Comparison of ENCODE assay signal across 24 cellular contexts in genomic region chr18:23148382-23148781, GRCh38. TPM values are rescaled to one million over a fixed set of nuclear protein-coding genes. Genes with fewer than 3 reads are reported as not detected.
DNase-seq lines count a peak whose midpoint lies in the region; ATAC-seq and TF ChIP-seq lines count a peak whose summit lies in the region.
"Had no signal": no experiment of that assay in that cellular context is flagged by ENCODE, and none has a peak within 500 bp of the region (broad histone marks: within the 10 kb centered on the region; RNA-seq: fewer than 3 reads in every experiment).

No MANE protein-coding gene starts in this region.

- H3K27me3 Mint-ChIP-seq in endodermal cell (ENCODE audit: insufficient read depth): no peaks in the 10 kb centered on the region
- H3K27me3 Mint-ChIP-seq: CD4-positive, alpha-beta T cell had no signal

- H3K4me1 ChIP-seq in endodermal cell (ENCODE audit: control insufficient read depth, insufficient read depth, low read length): no peaks in the 10 kb centered on the region
- peaks cover 0 to 24% (median 2%) of the 10 kb centered on the region in 4 donors for H3K4me1 ChIP-seq in right lobe of liver
- H3K4me1 ChIP-seq in parathyroid adenoma: peaks cover 39% of the 10 kb centered on the region
- peaks cover 0 to 13% (median 12%) of the 10 kb centered on the region in 4 donors for H3K4me1 ChIP-seq in tibial artery
- H3K4me1 ChIP-seq in neuronal stem cell (ENCODE audit: control insufficient read depth in 2 of 2, insufficient read depth in 1 of 2, low read depth in 1 of 2, low read length in 2 of 2): peaks cover 4 to 6% of the 10 kb centered on the region in 2 donors

- no peak overlapping the region for H2BK15ac ChIP-seq in neuronal stem cell (ENCODE audit: low read length)

- no peak for TF ChIP-seq POLR2A in right lobe of liver (IDR thresholded peaks at IDR 0.05)

- H3K27me3 ChIP-seq in endodermal cell (ENCODE audit: control insufficient read depth, insufficient read depth, low read length, poor library complexity, severe bottlenecking): no peaks in the 10 kb centered on the region
- no peaks in the 10 kb centered on the region for H3K27me3 ChIP-seq in right lobe of liver
- H3K27me3 ChIP-seq in parathyroid adenoma (ENCODE audit: control insufficient read depth, insufficient read depth, low read length): no peaks in the 10 kb centered on the region
- H3K27me3 ChIP-seq in tibial artery: no peaks in the 10 kb centered on the region
- no peaks in the 10 kb centered on the region for H3K27me3 ChIP-seq in neuronal stem cell (ENCODE audit: control insufficient read depth in 3 of 3, insufficient read depth in 3 of 3, low read depth in 1 of 3, low read length in 3 of 3)
- H3K27me3 ChIP-seq: BE2C; BLaER1 treated with 17β-estradiol and CSF1 and Interleukin-3, amounts not matched to agents 10 nM and 100 nM had no signal

- no peak overlapping the region for H3K18ac ChIP-seq in neuronal stem cell (ENCODE audit: low read length)

- H3K14ac ChIP-seq in neuronal stem cell (ENCODE audit: low read length): no peak overlapping the region

- H3K4ac ChIP-seq in neuronal stem cell (ENCODE audit: low read length): no peak overlapping the region

- H3K27ac Mint-ChIP-seq in endodermal cell: peak overlapping the region; percentile 6
- H3K27ac Mint-ChIP-seq: CD14-positive monocyte; CD4-positive, alpha-beta T cell; CD8-positive, alpha-beta memory T cell had no signal

- H3K36me3 ChIP-seq in endodermal cell (ENCODE audit: control insufficient read depth, insufficient read depth, low read length) (no peaks in the 10 kb centered on the region), right lobe of liver (no peaks in the 10 kb centered on the region), parathyroid adenoma (ENCODE audit: control insufficient read depth, insufficient read depth, low read length) (no peaks in the 10 kb centered on the region), tibial artery (no peaks in the 10 kb centered on the region), neuronal stem cell (replicated peaks in 1 of 2; ENCODE audit: control insufficient read depth in 2 of 2, insufficient read depth in 2 of 2, low read length in 2 of 2) (no peaks in the 10 kb centered on the region)
- H3K36me3 ChIP-seq: BE2C had no signal

- H3K4me3 Mint-ChIP-seq in endodermal cell: no peak overlapping the region
- H3K4me3 Mint-ChIP-seq: CD14-positive monocyte; CD4-positive, alpha-beta T cell; CD8-positive, alpha-beta memory T cell; H9 had no signal

- H3K23ac ChIP-seq in neuronal stem cell (ENCODE audit: low read depth, low read length, poor library complexity): no peak overlapping the region

- no peak overlapping the region for H3K9ac ChIP-seq in endodermal cell (ENCODE audit: extremely low read depth, low read length, poor library complexity, severe bottlenecking)
- H3K9ac ChIP-seq in parathyroid adenoma: no peak overlapping the region
- H3K9ac ChIP-seq in neuronal stem cell (ENCODE audit: low read depth, low read length, poor library complexity): no peak overlapping the region
- H3K9ac ChIP-seq: BLaER1 treated with 17β-estradiol and CSF1 and Interleukin-3, amounts not matched to agents 10 nM and 100 nM; GM23248 had no signal

- peak overlapping the region; percentile 2 for H3K4me2 ChIP-seq in parathyroid adenoma (ENCODE audit: low read length)
- no peak overlapping the region for H3K4me2 ChIP-seq in neuronal stem cell (ENCODE audit: insufficient read depth, low read length, poor library complexity, severe bottlenecking)
- H3K4me2 ChIP-seq: A549; BLaER1 treated with 17β-estradiol and CSF1 and Interleukin-3, amounts not matched to agents 10 nM and 100 nM had no signal

- H4K8ac ChIP-seq in neuronal stem cell (ENCODE audit: low read depth, low read length): no peak overlapping the region

- DNase-seq in caudate nucleus (lab: John Stamatoyannopoulos, UW) (no peak), endodermal cell (no peak), right lobe of liver (peak in 1 of 3 donors; percentile 67), tibial artery (no peak), GM03348 (ENCODE audit: low spot score) (no peak), neuronal stem cell (ENCODE audit: low spot score) (no peak)
- DNase-seq: 8988T; ACHN; AML-193; BE2C; CD4-positive, alpha-beta T cell; CD8-positive, alpha-beta memory T cell; DMS 273 treated with DMSO at 0.1 percent for 48 hours; DMS79; EL; GDM1; GM23248; H9 had no signal

- H3K9me3 ChIP-seq in endodermal cell (ENCODE audit: control insufficient read depth, low read length) (no peaks in the 10 kb centered on the region), right lobe of liver (no peaks in the 10 kb centered on the region), parathyroid adenoma (ENCODE audit: control insufficient read depth, low read length) (no peaks in the 10 kb centered on the region), tibial artery (no peaks in the 10 kb centered on the region), neuronal stem cell (replicated peaks in 1 of 2; ENCODE audit: control insufficient read depth in 2 of 2, insufficient read depth in 1 of 2, low read depth in 1 of 2, low read length in 2 of 2) (peaks cover 0 to 3% of the 10 kb centered on the region in 2 donors)
- H3K9me3 ChIP-seq: A549, BE2C had no signal

- intact Hi-C loops in right lobe of liver (cut with DNase I) (no loop called here), tibial artery (cut with DNase I; ENCODE audit: low total_unique reads) (no loop called here)

- H2AK5ac ChIP-seq in neuronal stem cell (ENCODE audit: low read depth, low read length): no peak overlapping the region

- peaks cover 11% of the 10 kb centered on the region for H3K4me1 Mint-ChIP-seq in endodermal cell
- H3K4me1 Mint-ChIP-seq: CD8-positive, alpha-beta memory T cell had no signal

- ATAC-seq in right lobe of liver (peak in 3 of 4 donors; percentile 38 to 67 (median 48)), GM21367 (IDR thresholded peaks at IDR 0.05; ENCODE audit: unreplicated experiment) (no peak)
- ATAC-seq: A549, HCT116 had no signal

- H3K79me1 ChIP-seq in neuronal stem cell (ENCODE audit: low read depth, low read length): no peaks in the 10 kb centered on the region

- H3K36me3 Mint-ChIP-seq in endodermal cell (ENCODE audit: low read depth): peaks cover 8% of the 10 kb centered on the region
- H3K36me3 Mint-ChIP-seq: CD14-positive monocyte; CD8-positive, alpha-beta memory T cell had no signal

- H3K79me2 ChIP-seq in parathyroid adenoma: peaks cover 46% of the 10 kb centered on the region

- 95 to 97% methylated on average over 5 of the region's 5 CpGs for WGBS in endodermal cell (ENCODE audit: insufficient coverage in 1 of 2, insufficient read length in 1 of 2), 2 experiments
- 31% methylated on average over 5 of the region's 5 CpGs for WGBS in right lobe of liver (ENCODE audit: insufficient coverage, low coverage, low lambda C conversion rate, missing lambda C conversion rate)
- WGBS in neuronal stem cell (ENCODE audit: extremely low coverage in 2 of 2, insufficient read length in 2 of 2, insufficient replicate concordance in 1 of 2), 2 donors: no CpG with 5 or more reads among the region's 5 CpGs

- TF ChIP-seq CTCF in endodermal cell (conservative IDR thresholded peaks at IDR 0.05) (no peak), right lobe of liver (IDR thresholded peaks at IDR 0.05) (no peak), parathyroid adenoma (IDR thresholded peaks at IDR 0.05) (no peak), tibial artery (IDR thresholded peaks at IDR 0.05) (no peak)

- H2BK5ac ChIP-seq in neuronal stem cell (ENCODE audit: low read length): no peak overlapping the region

- no peak overlapping the region for H2BK120ac ChIP-seq in neuronal stem cell (ENCODE audit: low read depth, low read length)

- H3K9me3 Mint-ChIP-seq in endodermal cell: no peaks in the 10 kb centered on the region
- H3K9me3 Mint-ChIP-seq: CD4-positive, alpha-beta T cell; H9 had no signal

- no peak overlapping the region for H4K91ac ChIP-seq in neuronal stem cell (ENCODE audit: low read depth, low read length, poor library complexity)

- H3K4me3 ChIP-seq in endodermal cell (ENCODE audit: low read length): no peak overlapping the region
- H3K4me3 ChIP-seq in right lobe of liver: no peak overlapping the region
- H3K4me3 ChIP-seq in parathyroid adenoma (ENCODE audit: low read depth, low read length): no peak overlapping the region
- H3K4me3 ChIP-seq in tibial artery: no peak overlapping the region
- no peak overlapping the region for H3K4me3 ChIP-seq in neuronal stem cell (ENCODE audit: low read length in 2 of 2)
- H3K4me3 ChIP-seq: A549; BLaER1 treated with 17β-estradiol and CSF1 and Interleukin-3, amounts not matched to agents 10 nM and 100 nM; GM23248 had no signal

- H2AFZ ChIP-seq in parathyroid adenoma (peak overlapping the region; percentile 47), neuronal stem cell (ENCODE audit: low read length) (no peak overlapping the region)
- H2AFZ ChIP-seq: GM23248 had no signal

- peak overlapping the region; percentile 6 for H3K27ac ChIP-seq in caudate nucleus (ENCODE audit: low read depth, low read length)
- no peak overlapping the region for H3K27ac ChIP-seq in endodermal cell (ENCODE audit: low read depth, low read length)
- H3K27ac ChIP-seq in right lobe of liver: no peak overlapping the region
- H3K27ac ChIP-seq in parathyroid adenoma: peak overlapping the region; percentile 59
- no peak overlapping the region for H3K27ac ChIP-seq in tibial artery
- no peak overlapping the region for H3K27ac ChIP-seq in neuronal stem cell (replicated peaks; ENCODE audit: low read length)
- H3K27ac ChIP-seq: A549; BLaER1 treated with 17β-estradiol and CSF1 and Interleukin-3, amounts not matched to agents 10 nM and 100 nM; GM23248 had no signal

- H2BK12ac ChIP-seq in neuronal stem cell (ENCODE audit: low read length): no peak overlapping the region

RNA-seq across cellular contexts. Expression of gene CABLES1, which starts 13.1 kb away (rescaled TPM):
- total RNA-seq in endodermal cell (10 to 100 TPM in 1 of 2 donors, 1 to 10 TPM in 1; 9.9 to 16.7 TPM), right lobe of liver (10 to 100 TPM in 5 of 6 experiments, 1 to 10 TPM in 1; 7.4 to 21.5 (median 11.3) TPM)
- polyA plus RNA-seq in endodermal cell (2013, experiment 1 of 2): 4.5 TPM
- 4.3 TPM for polyA plus RNA-seq in endodermal cell (2013, experiment 2 of 2)
- 2.2 TPM for polyA plus RNA-seq in neuronal stem cell (2013, experiment 1 of 2)
- polyA plus RNA-seq in neuronal stem cell (2013, experiment 2 of 2): 1.9 TPM
- total RNA-seq: CD4-positive, alpha-beta T cell had no signal

Comparison
In these comparisons a context has a peak if more than half of its experiments do, and no peak if none do; other contexts are left out.
1. H3K27ac ChIP-seq: peak in caudate nucleus (single experiment) and parathyroid adenoma (single experiment); none in endodermal cell (single experiment), right lobe of liver (0 of 3), tibial artery (0 of 2) and neuronal stem cell (single experiment).